Comparison of ENCODE assay signal across 3 cellular contexts in the genomic region with DNA sequence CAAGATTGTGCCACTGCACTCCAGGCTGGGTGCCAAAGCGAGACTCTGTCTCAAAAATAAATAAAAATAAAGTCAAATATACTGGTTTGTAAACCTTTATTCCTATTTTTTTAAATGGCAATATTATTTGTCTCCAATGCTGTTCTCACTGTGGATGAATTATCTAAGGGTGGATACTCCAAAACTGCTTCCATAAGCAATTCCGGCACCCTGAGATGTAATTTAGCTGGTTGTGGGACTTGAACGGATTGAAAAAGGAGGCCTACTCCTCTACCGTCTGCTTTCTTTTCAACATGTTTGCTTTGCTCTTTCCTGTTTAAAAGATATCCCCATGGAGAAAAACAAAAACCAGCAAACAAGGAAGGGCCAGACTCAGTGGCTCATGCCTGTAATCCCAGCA.
TF ChIP-seq lines count a peak whose summit lies in the region.

No MANE protein-coding gene starts in this region.

TF ChIP-seq in A549, 52 proteins besides CTCF, POLR2A, EP300 and RAD21:
- TF ChIP-seq ZNF302 (CRISPR knock-in tag; IDR thresholded peaks at IDR 0.05), result no peak
- TF ChIP-seq SREBF2 (IDR thresholded peaks at IDR 0.05), result no peak
- no peak for TF ChIP-seq EHF (CRISPR knock-in tag; IDR thresholded peaks at IDR 0.05)
- TF ChIP-seq KDM1A (IDR thresholded peaks at IDR 0.05; ENCODE audit: low read depth), result no peak
- peak; percentile 81 for TF ChIP-seq MAFK (IDR thresholded peaks at IDR 0.05; ENCODE audit: partially characterized antibody)
- no peak for TF ChIP-seq RARB (CRISPR knock-in tag; IDR thresholded peaks at IDR 0.05)
- TF ChIP-seq, protein P1, sequence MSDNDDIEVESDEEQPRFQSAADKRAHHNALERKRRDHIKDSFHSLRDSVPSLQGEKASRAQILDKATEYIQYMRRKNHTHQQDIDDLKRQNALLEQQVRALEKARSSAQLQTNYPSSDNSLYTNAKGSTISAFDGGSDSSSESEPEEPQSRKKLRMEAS (IDR thresholded peaks at IDR 0.05), result no peak
TF ChIP-seq in A549: peak in this region for 1.

TF ChIP-seq in IMR-90, 13 proteins besides CTCF, POLR2A, EP300 and RAD21:
- TF ChIP-seq, protein P2, sequence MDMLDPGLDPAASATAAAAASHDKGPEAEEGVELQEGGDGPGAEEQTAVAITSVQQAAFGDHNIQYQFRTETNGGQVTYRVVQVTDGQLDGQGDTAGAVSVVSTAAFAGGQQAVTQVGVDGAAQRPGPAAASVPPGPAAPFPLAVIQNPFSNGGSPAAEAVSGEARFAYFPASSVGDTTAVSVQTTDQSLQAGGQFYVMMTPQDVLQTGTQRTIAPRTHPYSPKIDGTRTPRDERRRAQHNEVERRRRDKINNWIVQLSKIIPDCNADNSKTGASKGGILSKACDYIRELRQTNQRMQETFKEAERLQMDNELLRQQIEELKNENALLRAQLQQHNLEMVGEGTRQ (IDR thresholded peaks at IDR 0.05; ENCODE audit: low read depth, low read length), result no peak
- TF ChIP-seq MAFK (IDR thresholded peaks at IDR 0.05; ENCODE audit: low read depth, low read length), result peak; percentile 55

TF ChIP-seq in K562, 482 proteins besides CTCF, POLR2A, EP300 and RAD21:
- TF ChIP-seq PRMT5 (CRISPR knock-in tag; IDR thresholded peaks at IDR 0.05), result no peak
- TF ChIP-seq MAFF (IDR thresholded peaks at IDR 0.05; ENCODE audit: low read length), result peak; percentile 56
- TF ChIP-seq ZNF785 (CRISPR knock-in tag; IDR thresholded peaks at IDR 0.05), result no peak
- TF ChIP-seq MAFG (tag; conservative IDR thresholded peaks at IDR 0.05), result 0 out of 2 replicates have a peak, but pooled peaks have one; percentile 20
- peak; percentile 47; the same call in 1 of the 2 replicates for TF ChIP-seq ZNF316 (IDR thresholded peaks at IDR 0.05)
